Comparison of ENCODE assay signal across 8 cellular contexts in the genomic region with DNA sequence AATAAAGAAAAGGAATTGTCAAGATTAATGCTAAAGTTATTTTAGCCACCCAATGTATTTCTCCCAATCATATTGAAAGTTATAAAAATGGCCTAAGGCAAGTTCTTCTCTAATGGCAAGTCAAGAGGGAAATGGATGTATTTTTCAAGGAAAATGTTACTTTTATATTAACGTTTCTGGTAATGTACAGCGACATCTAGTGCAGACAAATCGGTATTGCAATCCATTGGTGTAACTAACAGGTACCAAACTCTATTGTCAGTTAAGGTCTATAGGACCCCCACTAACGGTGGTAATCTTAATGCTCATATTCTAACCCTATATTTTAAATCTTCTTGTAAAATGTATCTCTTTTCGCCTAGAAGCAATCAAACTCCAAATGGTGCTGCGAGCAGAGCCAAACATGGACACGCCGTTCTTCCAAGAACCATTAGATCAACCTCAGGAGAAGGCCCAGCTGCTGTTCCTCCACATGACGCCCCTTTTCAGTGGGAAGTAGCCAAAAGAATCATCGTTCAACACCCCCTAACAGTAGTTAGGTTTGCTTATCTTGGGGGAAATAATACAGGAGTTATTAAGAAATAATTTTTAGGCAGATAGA.
DNase-seq lines count a peak whose midpoint lies in the region; ATAC-seq and TF ChIP-seq lines count a peak whose summit lies in the region.

No MANE protein-coding gene starts in this region.

- H3K4me3 ChIP-seq in RWPE2 (ENCODE audit: severe bottlenecking) (no peak overlapping the region), fibroblast of pulmonary artery (replicated peaks; ENCODE audit: low read depth, low read length) (no peak overlapping the region)

- no peaks in the 10 kb centered on the region for H3K9me3 ChIP-seq in RWPE2 (ENCODE audit: severe bottlenecking)

- ATAC-seq in RWPE2 (ENCODE audit: low read depth): no peak
- no peak for ATAC-seq in HG02852 (IDR thresholded peaks at IDR 0.05; ENCODE audit: unreplicated experiment)

- TF ChIP-seq CTCF in RWPE2 (IDR thresholded peaks at IDR 0.05; ENCODE audit: poor library complexity, severe bottlenecking) (peak; percentile 82), fibroblast of pulmonary artery (IDR thresholded peaks at IDR 0.05; ENCODE audit: low read length, missing control alignments) (peak; percentile 71)

- H3K36me3 ChIP-seq in RWPE2 (ENCODE audit: low read depth): no peaks in the 10 kb centered on the region

- peaks cover 9% of the 10 kb centered on the region for H3K4me1 ChIP-seq in RWPE2 (ENCODE audit: insufficient read depth, poor library complexity, severe bottlenecking)

- CTCF ChIA-PET in HEK293T (lab: Yijun Ruan, JAX): no interaction called here

- H3K27ac ChIP-seq in RWPE2 (ENCODE audit: poor library complexity, severe bottlenecking): no peak overlapping the region

- POLR2A ChIA-PET in HEK293T (lab: Yijun Ruan, JAX): no interaction called here

- no peaks in the 10 kb centered on the region for H3K27me3 ChIP-seq in RWPE2 (ENCODE audit: insufficient read depth, poor library complexity, severe bottlenecking)

- DNase-seq in NCI-H1105 treated with DMSO at 0.1 percent for 48 hours (lab: John Stamatoyannopoulos, UW) (peak; percentile 16), NCI-H1105 (lab: John Stamatoyannopoulos, UW) (no peak), HEK293T (ENCODE audit: extremely low spot score) (peak; percentile 5), RWPE2 (ENCODE audit: low spot score) (no peak), fibroblast of pulmonary artery (ENCODE audit: low read depth) (peak; percentile 51), stromal cell of bone marrow (ENCODE audit: low read depth) (peak; percentile 12), GOT3 (lab: John Stamatoyannopoulos, UW) (no peak)

TF ChIP-seq in HEK293T, 16 proteins besides CTCF, POLR2A, EP300 and RAD21:
- TF ChIP-seq SUZ12 (IDR thresholded peaks at IDR 0.05) (no peak), CTBP1 (IDR thresholded peaks at IDR 0.05; ENCODE audit: borderline replicate concordance) (no peak), PKNOX1 (IDR thresholded peaks at IDR 0.05) (no peak), ELF4 (IDR thresholded peaks at IDR 0.05) (no peak), FOXK2 (IDR thresholded peaks at IDR 0.05) (no peak), FOXM1 (IDR thresholded peaks at IDR 0.05; ENCODE audit: borderline replicate concordance) (no peak), L3MBTL2 (conservative IDR thresholded peaks at IDR 0.05) (no peak)

Comparison
In these comparisons a context has a peak if more than half of its experiments do, and no peak if none do; other contexts are left out.
1. DNase-seq: peak in NCI-H1105 treated with DMSO at 0.1 percent for 48 hours (single experiment), HEK293T (single experiment), fibroblast of pulmonary artery (single experiment) and stromal cell of bone marrow (single experiment); none in NCI-H1105 (single experiment), RWPE2 (single experiment) and GOT3 (single experiment).